29 cellular contexts compared by ENCODE assay signal in the genomic region with DNA sequence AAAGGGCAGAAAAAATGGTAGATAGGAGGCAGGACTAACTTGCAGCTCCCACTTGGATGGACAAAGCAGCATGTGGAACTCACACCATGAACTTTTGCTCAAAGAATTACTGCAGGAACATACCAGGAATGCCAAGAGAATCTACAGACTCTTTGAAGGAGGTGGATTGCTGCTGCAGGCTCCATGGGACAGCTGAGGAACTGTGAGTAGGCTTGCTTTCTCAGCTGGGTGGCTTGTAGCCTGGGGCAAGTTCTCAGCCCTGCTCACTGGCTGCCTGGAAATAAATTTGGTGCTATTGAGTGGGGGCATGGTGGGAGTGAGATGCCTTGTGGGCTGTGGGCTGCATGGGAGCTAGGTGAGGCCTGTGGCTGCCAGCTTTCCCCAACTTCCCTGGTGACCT.
"Had no signal": no experiment of that assay in that cellular context is flagged by ENCODE, and none has a peak within 500 bp of the region (broad histone marks: within the 10 kb centered on the region; RNA-seq: fewer than 3 reads in every experiment).

No MANE protein-coding gene starts in this region.

- H3K4me3 ChIP-seq: esophagus muscularis mucosa, gastrocnemius medialis had no signal

- H3K4me1 ChIP-seq: esophagus muscularis mucosa, foreskin keratinocyte, gastrocnemius medialis had no signal

- H3K9me3 ChIP-seq: gastrocnemius medialis had no signal

- H3K27ac ChIP-seq: brain microvascular endothelial cell, esophagus muscularis mucosa, foreskin keratinocyte, gastrocnemius medialis, WERI-Rb-1 had no signal

- DNase-seq: activated CD4-positive, alpha-beta memory T cell treated with anti-CD3 and anti-CD28 coated beads for 36 hours; activated CD4-positive, alpha-beta T cell treated with anti-CD3 and anti-CD28 coated beads for 36 hours; activated CD4-positive, alpha-beta T cell treated with anti-CD3 and anti-CD28 coated beads, Interleukin-2, amount 10 ng/mL, durations not matched to agents 24 days and 14 days; activated CD4-positive, CD25-positive, alpha-beta regulatory T cell; activated CD4-positive, CD25-positive, alpha-beta regulatory T cell treated with anti-CD3 and anti-CD28 coated beads, Interleukin-2, amount 50 U/mL, for 72 hours; activated CD8-positive, alpha-beta memory T cell treated with anti-CD3 and anti-CD28 coated beads, Interleukin-2, amount 50 U/mL, for 48 hours; activated gamma-delta T cell; activated naive CD4-positive, alpha-beta T cell; activated naive CD4-positive, alpha-beta T cell treated with anti-CD3 and anti-CD28 coated beads, Interleukin-2, amount 10 ng/mL, durations not matched to agents 7 days and 5 days; activated naive CD8-positive, alpha-beta T cell treated with anti-CD3 and anti-CD28 coated beads, Interleukin-2, amount 10 ng/mL, durations not matched to agents 7 days and 5 days; activated T-cell treated with anti-CD3 and anti-CD28 coated beads for 4 hours; activated T-cell treated with anti-CD3 and anti-CD28 coated beads, Interleukin-2, amount 50 U/mL, for 24 hours; activated T-cell treated with anti-CD3 and anti-CD28 coated beads, Interleukin-2, amount 50 U/mL, for 72 hours; anterior cingulate cortex; brain microvascular endothelial cell; cortex of kidney; dermis blood vessel endothelial cell; effector CD4-positive, alpha-beta T cell; effector memory CD8-positive, alpha-beta T cell; erythroblast; gastrocnemius medialis; glutamatergic neuron; T-helper 1 cell; T-helper 17 cell; T1000 had no signal

- H3K36me3 ChIP-seq: brain microvascular endothelial cell, esophagus muscularis mucosa, gastrocnemius medialis, WERI-Rb-1 had no signal

- ATAC-seq: activated CD4-positive, alpha-beta T cell treated with anti-CD3 and anti-CD28 coated beads for 36 hours; activated naive CD4-positive, alpha-beta T cell treated with anti-CD3 and anti-CD28 coated beads, Interleukin-2, amount 50 U/mL, for 72 hours; activated T-cell treated with anti-CD3 and anti-CD28 coated beads, Interleukin-2, amount 50 U/mL, for 72 hours; effector memory CD8-positive, alpha-beta T cell; foreskin keratinocyte; gastrocnemius medialis; T-helper 17 cell had no signal

- H3K27me3 ChIP-seq: brain microvascular endothelial cell, esophagus muscularis mucosa, foreskin keratinocyte, gastrocnemius medialis had no signal
